20 cellular contexts compared by ENCODE assay signal in the genomic region with DNA sequence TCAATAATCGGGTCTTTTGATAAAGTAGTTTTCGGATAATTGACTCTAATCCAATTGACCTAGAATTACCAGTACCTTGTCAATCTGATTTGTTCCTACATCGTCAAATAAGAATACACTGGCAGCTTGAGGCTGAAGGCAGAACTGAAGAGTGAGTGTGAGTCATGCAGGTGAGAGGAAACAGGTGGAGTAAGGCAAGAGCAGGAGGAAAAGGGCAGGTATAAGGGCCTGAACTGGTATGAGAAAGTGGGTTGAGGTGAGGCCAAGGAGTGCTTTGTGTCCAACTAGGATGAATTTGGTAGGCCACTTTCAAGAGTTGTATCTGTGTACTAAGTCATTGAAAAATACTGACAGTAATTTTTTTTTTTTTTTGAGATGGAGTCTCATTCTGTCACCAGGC.
A peak's percentile ranks its signal among the peaks of the same experiment; 100 is the strongest.
DNase-seq lines count a peak whose midpoint lies in the region; ATAC-seq and TF ChIP-seq lines count a peak whose summit lies in the region.
"Had no signal": no experiment of that assay in that cellular context is flagged by ENCODE, and none has a peak within 500 bp of the region (broad histone marks: within the 10 kb centered on the region; RNA-seq: fewer than 3 reads in every experiment).

No MANE protein-coding gene starts in this region.

- no peaks in the 10 kb centered on the region for H3K4me1 Mint-ChIP-seq in activated CD4-positive, alpha-beta T cell treated with anti-CD3 and anti-CD28 coated beads for 36 hours

- H3K4me1 ChIP-seq in left lung = no peaks in the 10 kb centered on the region

- no peak overlapping the region for H3K27ac Mint-ChIP-seq in activated CD4-positive, alpha-beta T cell treated with anti-CD3 and anti-CD28 coated beads for 36 hours

- H3K9me3 Mint-ChIP-seq in activated CD4-positive, alpha-beta T cell treated with anti-CD3 and anti-CD28 coated beads for 36 hours (ENCODE audit: low read depth) = no peaks in the 10 kb centered on the region

- POLR2A ChIA-PET in RWPE1 (lab: Yijun Ruan, JAX; ENCODE audit: low non-redundant PET) = no interaction called here
- POLR2A ChIA-PET in activated CD4-positive, alpha-beta T cell treated with anti-CD3 and anti-CD28 coated beads for 36 hours (lab: Charles Lee) = no interaction called here

- no peak overlapping the region for H3K4me3 Mint-ChIP-seq in activated CD4-positive, alpha-beta T cell treated with anti-CD3 and anti-CD28 coated beads for 36 hours

- H3K27me3 Mint-ChIP-seq in activated CD4-positive, alpha-beta T cell treated with anti-CD3 and anti-CD28 coated beads for 36 hours = peaks cover 6% of the 10 kb centered on the region

- H3K9me3 ChIP-seq in left lung = peaks cover 0 to 2% of the 10 kb centered on the region in 2 donors

- intact Hi-C loops in left lung (cut with DNase I) = no loop called here
- intact Hi-C loops in activated CD4-positive, alpha-beta T cell treated with anti-CD3 and anti-CD28 coated beads for 36 hours (cut with DNase I, micrococcal nuclease) = no loop called here

- no peak overlapping the region for H3K4me3 ChIP-seq in left lung
- H3K4me3 ChIP-seq: K562 had no signal

- H3K36me3 ChIP-seq in left lung = no peaks in the 10 kb centered on the region

- CTCF ChIA-PET in RWPE1 (lab: Yijun Ruan, JAX) = interaction anchor here (0.6 kb wide), 1 partner anchor 536 kb away, joined by 3 read pairs; no protein-coding TSS in a partner anchor
- CTCF ChIA-PET in activated CD4-positive, alpha-beta T cell treated with anti-CD3 and anti-CD28 coated beads for 36 hours (lab: Charles Lee) = no interaction called here

- DNase-seq in HT-29 (ENCODE audit: low spot score) (peak; percentile 3), RWPE1 (ENCODE audit: low spot score) (peak; percentile 3), left lung (peak in 1 of 2 donors; percentile 36), NCI-H1930 (lab: John Stamatoyannopoulos, UW) (no peak), NCI-H1417 (lab: John Stamatoyannopoulos, UW) (no peak)
- DNase-seq in activated CD4-positive, alpha-beta T cell treated with anti-CD3 and anti-CD28 coated beads for 36 hours = no peak
- DNase-seq: DMS153, Kasumi-1, MV-4-11, NCI-H1105, NCI-H2029 treated with DMSO at 0.1 percent for 48 hours, NCI-H446 treated with DMSO at 0.1 percent for 48 hours, NCI-H526 had no signal

- H3K27ac ChIP-seq in 22Rv1 (peak overlapping the region; percentile 92), RWPE1 (no peak overlapping the region), left lung (no peak overlapping the region)
- H3K27ac ChIP-seq: HL-60 had no signal

- H3K27me3 ChIP-seq in left lung = no peaks in the 10 kb centered on the region

- ATAC-seq in left lung (peak; percentile 94), HG03108 (IDR thresholded peaks at IDR 0.05; ENCODE audit: unreplicated experiment) (no peak)
- ATAC-seq in activated CD4-positive, alpha-beta T cell treated with anti-CD3 and anti-CD28 coated beads for 36 hours = no peak
- ATAC-seq: HCT116, HepG2, K562, SK-N-SH treated with all-trans-retinoic acid at 6 μM for 48 hours had no signal

- TF ChIP-seq CTCF in 22Rv1 (IDR thresholded peaks at IDR 0.05) (no peak), RWPE1 (conservative IDR thresholded peaks at IDR 0.05; ENCODE audit: low read depth) (no peak), left lung (IDR thresholded peaks at IDR 0.05) (no peak)

- no peaks in the 10 kb centered on the region for H3K36me3 Mint-ChIP-seq in activated CD4-positive, alpha-beta T cell treated with anti-CD3 and anti-CD28 coated beads for 36 hours (ENCODE audit: low read depth)

Comparison
In these comparisons a context has a peak if more than half of its experiments do, and no peak if none do; other contexts are left out.
1. DNase-seq: peak in HT-29 (single experiment) and RWPE1 (single experiment); none in NCI-H1930 (0 of 2), activated CD4-positive, alpha-beta T cell treated with anti-CD3 and anti-CD28 coated beads for 36 hours (single experiment) and NCI-H1417 (0 of 3).